ENCODE assay signal across 13 cellular contexts in genomic region chr9:92652461-92652860, GRCh38.
"Had no signal": no experiment of that assay in that cellular context is flagged by ENCODE, and none has a peak within 500 bp of the region (broad histone marks: within the 10 kb centered on the region; RNA-seq: fewer than 3 reads in every experiment).

No MANE protein-coding gene starts in this region.

- H3K4me3 ChIP-seq: tibial nerve had no signal

- ATAC-seq: activated CD4-positive, alpha-beta T cell treated with anti-CD3 and anti-CD28 coated beads for 36 hours; natural killer cell; WTC11 had no signal

- H3K27me3 ChIP-seq: brain microvascular endothelial cell, tibial nerve had no signal

- H3K9me3 ChIP-seq: tibial nerve had no signal

- H3K9ac ChIP-seq: parathyroid adenoma had no signal

- H3K27ac Mint-ChIP-seq: activated CD4-positive, alpha-beta T cell treated with anti-CD3 and anti-CD28 coated beads for 36 hours; activated naive CD8-positive, alpha-beta T cell treated with anti-CD3 and anti-CD28 coated beads, Interleukin-2, amount 10 ng/mL, durations not matched to agents 7 days and 5 days; natural killer cell; WTC11 had no signal

- H3K4me1 ChIP-seq: parathyroid adenoma had no signal

- DNase-seq: activated CD4-positive, alpha-beta T cell treated with anti-CD3 and anti-CD28 coated beads for 36 hours; activated CD4-positive, alpha-beta T cell treated with anti-CD3 and anti-CD28 coated beads, Interleukin-2, amount 50 U/mL, for 48 hours; activated naive CD4-positive, alpha-beta T cell treated with Interleukin-2 at 50 U/mL for 16 hours; brain microvascular endothelial cell; central memory CD4-positive, alpha-beta T cell; cortex of kidney; natural killer cell; stimulated activated CD4-positive, alpha-beta T cell treated with anti-CD3 and anti-CD28 coated beads, Interleukin-1b, Interleukin-23, amount 100 ng/mL, for 48 hours; stimulated activated naive CD4-positive, alpha-beta T cell treated with Interleukin-2 at 50 U/mL for 16 hours had no signal

- H3K4me1 Mint-ChIP-seq: activated CD4-positive, alpha-beta T cell treated with anti-CD3 and anti-CD28 coated beads for 36 hours; WTC11 had no signal

- H3K9me3 Mint-ChIP-seq: natural killer cell, WTC11 had no signal

- H2AFZ ChIP-seq: parathyroid adenoma had no signal

- H3K27ac ChIP-seq: parathyroid adenoma had no signal

- H3K27me3 Mint-ChIP-seq: activated CD4-positive, alpha-beta T cell treated with anti-CD3 and anti-CD28 coated beads for 36 hours; activated naive CD8-positive, alpha-beta T cell treated with anti-CD3 and anti-CD28 coated beads, Interleukin-2, amount 10 ng/mL, durations not matched to agents 7 days and 5 days had no signal

- H3K4me3 Mint-ChIP-seq: activated CD4-positive, alpha-beta T cell treated with anti-CD3 and anti-CD28 coated beads for 36 hours; activated naive CD8-positive, alpha-beta T cell treated with anti-CD3 and anti-CD28 coated beads, Interleukin-2, amount 10 ng/mL, durations not matched to agents 7 days and 5 days; natural killer cell; WTC11 had no signal
